ENCODE assay signal across 1 cellular context in the genomic region with DNA sequence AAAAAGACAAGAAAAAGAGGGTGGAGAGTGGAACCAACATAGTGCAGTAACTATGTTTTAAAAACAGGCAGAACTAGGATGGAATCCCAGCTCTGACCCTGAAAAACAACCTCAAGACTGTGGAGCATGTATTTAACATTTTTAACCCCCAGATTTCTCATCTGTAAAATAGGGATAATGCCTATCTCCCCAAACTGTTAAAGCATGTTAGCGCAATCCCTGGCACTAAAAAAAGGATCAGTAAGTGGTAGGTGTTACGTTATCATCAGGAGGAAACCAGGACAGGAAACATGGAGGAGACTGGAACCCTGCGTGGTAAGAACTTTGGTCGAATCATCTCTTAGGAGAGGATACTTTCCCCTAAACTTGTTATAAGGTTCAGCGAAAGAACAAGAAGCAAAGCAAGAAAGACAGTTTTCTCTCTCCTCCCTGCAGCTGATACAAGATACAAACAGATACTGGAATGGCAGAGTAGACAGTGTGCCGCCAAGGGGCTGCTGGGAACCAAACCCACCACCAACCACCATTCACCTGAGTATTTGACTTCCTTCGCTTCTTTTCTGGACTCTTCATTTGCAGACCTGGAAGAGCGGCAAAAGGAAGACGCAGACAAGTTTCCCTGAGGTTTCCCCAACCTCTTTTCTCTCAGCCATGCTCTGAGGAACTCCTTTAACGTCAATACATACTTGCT.
TF ChIP-seq lines count a peak whose summit lies in the region.

No MANE protein-coding gene starts in this region.

TF ChIP-seq in SK-N-SH, 30 proteins besides CTCF, POLR2A, EP300 and RAD21 (continued from another document):
- TF ChIP-seq, protein P1, sequence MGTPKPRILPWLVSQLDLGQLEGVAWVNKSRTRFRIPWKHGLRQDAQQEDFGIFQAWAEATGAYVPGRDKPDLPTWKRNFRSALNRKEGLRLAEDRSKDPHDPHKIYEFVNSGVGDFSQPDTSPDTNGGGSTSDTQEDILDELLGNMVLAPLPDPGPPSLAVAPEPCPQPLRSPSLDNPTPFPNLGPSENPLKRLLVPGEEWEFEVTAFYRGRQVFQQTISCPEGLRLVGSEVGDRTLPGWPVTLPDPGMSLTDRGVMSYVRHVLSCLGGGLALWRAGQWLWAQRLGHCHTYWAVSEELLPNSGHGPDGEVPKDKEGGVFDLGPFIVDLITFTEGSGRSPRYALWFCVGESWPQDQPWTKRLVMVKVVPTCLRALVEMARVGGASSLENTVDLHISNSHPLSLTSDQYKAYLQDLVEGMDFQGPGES (IDR thresholded peaks at IDR 0.05; ENCODE audit: low read depth, low read length), result no peak
- TF ChIP-seq CHD2 (IDR thresholded peaks at IDR 0.05; ENCODE audit: low read length, partially characterized antibody), result no peak
